In the genomic region with DNA sequence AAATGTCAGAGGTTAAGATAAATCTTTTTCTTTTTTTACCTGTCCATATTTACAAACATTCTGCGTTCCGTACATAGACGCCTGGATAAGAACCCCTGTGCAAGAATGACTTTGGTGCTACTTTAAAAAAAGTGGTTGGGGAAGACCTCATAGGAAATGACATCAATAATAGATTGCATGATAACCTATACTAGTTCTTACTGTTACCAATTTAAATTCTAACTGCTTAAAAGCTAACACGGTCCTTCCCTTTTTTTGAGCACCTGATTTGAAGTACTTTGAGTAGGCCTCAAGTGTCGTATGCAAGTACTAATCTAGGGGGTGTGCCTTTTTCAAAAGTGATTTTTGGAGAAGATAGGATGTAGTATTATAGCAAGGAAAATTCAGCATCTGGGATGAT, we compare ENCODE assay signal across 1 cellular context.
TF ChIP-seq lines count a peak whose summit lies in the region.

No MANE protein-coding gene starts in this region.

TF ChIP-seq in GM12878, 131 proteins besides CTCF, POLR2A, EP300 and RAD21 (continued from another document):
- TF ChIP-seq, protein P1, sequence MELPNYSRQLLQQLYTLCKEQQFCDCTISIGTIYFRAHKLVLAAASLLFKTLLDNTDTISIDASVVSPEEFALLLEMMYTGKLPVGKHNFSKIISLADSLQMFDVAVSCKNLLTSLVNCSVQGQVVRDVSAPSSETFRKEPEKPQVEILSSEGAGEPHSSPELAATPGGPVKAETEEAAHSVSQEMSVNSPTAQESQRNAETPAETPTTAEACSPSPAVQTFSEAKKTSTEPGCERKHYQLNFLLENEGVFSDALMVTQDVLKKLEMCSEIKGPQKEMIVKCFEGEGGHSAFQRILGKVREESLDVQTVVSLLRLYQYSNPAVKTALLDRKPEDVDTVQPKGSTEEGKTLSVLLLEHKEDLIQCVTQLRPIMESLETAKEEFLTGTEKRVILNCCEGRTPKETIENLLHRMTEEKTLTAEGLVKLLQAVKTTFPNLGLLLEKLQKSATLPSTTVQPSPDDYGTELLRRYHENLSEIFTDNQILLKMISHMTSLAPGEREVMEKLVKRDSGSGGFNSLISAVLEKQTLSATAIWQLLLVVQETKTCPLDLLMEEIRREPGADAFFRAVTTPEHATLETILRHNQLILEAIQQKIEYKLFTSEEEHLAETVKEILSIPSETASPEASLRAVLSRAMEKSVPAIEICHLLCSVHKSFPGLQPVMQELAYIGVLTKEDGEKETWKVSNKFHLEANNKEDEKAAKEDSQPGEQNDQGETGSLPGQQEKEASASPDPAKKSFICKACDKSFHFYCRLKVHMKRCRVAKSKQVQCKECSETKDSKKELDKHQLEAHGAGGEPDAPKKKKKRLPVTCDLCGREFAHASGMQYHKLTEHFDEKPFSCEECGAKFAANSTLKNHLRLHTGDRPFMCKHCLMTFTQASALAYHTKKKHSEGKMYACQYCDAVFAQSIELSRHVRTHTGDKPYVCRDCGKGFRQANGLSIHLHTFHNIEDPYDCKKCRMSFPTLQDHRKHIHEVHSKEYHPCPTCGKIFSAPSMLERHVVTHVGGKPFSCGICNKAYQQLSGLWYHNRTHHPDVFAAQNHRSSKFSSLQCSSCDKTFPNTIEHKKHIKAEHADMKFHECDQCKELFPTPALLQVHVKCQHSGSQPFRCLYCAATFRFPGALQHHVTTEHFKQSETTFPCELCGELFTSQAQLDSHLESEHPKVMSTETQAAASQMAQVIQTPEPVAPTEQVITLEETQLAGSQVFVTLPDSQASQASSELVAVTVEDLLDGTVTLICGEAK (IDR thresholded peaks at IDR 0.05; ENCODE audit: borderline replicate concordance) = no peak
- TF ChIP-seq, protein P2, sequence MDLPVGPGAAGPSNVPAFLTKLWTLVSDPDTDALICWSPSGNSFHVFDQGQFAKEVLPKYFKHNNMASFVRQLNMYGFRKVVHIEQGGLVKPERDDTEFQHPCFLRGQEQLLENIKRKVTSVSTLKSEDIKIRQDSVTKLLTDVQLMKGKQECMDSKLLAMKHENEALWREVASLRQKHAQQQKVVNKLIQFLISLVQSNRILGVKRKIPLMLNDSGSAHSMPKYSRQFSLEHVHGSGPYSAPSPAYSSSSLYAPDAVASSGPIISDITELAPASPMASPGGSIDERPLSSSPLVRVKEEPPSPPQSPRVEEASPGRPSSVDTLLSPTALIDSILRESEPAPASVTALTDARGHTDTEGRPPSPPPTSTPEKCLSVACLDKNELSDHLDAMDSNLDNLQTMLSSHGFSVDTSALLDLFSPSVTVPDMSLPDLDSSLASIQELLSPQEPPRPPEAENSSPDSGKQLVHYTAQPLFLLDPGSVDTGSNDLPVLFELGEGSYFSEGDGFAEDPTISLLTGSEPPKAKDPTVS (IDR thresholded peaks at IDR 0.05; ENCODE audit: low read depth, low read length) = no peak
- TF ChIP-seq, protein P3, sequence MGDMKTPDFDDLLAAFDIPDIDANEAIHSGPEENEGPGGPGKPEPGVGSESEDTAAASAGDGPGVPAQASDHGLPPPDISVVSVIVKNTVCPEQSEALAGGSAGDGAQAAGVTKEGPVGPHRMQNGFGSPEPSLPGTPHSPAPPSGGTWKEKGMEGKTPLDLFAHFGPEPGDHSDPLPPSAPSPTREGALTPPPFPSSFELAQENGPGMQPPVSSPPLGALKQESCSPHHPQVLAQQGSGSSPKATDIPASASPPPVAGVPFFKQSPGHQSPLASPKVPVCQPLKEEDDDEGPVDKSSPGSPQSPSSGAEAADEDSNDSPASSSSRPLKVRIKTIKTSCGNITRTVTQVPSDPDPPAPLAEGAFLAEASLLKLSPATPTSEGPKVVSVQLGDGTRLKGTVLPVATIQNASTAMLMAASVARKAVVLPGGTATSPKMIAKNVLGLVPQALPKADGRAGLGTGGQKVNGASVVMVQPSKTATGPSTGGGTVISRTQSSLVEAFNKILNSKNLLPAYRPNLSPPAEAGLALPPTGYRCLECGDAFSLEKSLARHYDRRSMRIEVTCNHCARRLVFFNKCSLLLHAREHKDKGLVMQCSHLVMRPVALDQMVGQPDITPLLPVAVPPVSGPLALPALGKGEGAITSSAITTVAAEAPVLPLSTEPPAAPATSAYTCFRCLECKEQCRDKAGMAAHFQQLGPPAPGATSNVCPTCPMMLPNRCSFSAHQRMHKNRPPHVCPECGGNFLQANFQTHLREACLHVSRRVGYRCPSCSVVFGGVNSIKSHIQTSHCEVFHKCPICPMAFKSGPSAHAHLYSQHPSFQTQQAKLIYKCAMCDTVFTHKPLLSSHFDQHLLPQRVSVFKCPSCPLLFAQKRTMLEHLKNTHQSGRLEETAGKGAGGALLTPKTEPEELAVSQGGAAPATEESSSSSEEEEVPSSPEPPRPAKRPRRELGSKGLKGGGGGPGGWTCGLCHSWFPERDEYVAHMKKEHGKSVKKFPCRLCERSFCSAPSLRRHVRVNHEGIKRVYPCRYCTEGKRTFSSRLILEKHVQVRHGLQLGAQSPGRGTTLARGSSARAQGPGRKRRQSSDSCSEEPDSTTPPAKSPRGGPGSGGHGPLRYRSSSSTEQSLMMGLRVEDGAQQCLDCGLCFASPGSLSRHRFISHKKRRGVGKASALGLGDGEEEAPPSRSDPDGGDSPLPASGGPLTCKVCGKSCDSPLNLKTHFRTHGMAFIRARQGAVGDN (IDR thresholded peaks at IDR 0.05) = peak; percentile 66
- no peak for TF ChIP-seq PAX5 (IDR thresholded peaks at IDR 0.05; ENCODE audit: borderline replicate concordance, low read depth, low read length)
- no peak for TF ChIP-seq CBX5 (IDR thresholded peaks at IDR 0.05; ENCODE audit: low read depth)
- TF ChIP-seq HCFC1 (IDR thresholded peaks at IDR 0.05; ENCODE audit: low read length) = no peak
- TF ChIP-seq, protein P4, sequence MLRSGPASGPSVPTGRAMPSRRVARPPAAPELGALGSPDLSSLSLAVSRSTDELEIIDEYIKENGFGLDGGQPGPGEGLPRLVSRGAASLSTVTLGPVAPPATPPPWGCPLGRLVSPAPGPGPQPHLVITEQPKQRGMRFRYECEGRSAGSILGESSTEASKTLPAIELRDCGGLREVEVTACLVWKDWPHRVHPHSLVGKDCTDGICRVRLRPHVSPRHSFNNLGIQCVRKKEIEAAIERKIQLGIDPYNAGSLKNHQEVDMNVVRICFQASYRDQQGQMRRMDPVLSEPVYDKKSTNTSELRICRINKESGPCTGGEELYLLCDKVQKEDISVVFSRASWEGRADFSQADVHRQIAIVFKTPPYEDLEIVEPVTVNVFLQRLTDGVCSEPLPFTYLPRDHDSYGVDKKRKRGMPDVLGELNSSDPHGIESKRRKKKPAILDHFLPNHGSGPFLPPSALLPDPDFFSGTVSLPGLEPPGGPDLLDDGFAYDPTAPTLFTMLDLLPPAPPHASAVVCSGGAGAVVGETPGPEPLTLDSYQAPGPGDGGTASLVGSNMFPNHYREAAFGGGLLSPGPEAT (IDR thresholded peaks at IDR 0.05; ENCODE audit: low read depth) = no peak
- 0 out of 2 replicates have a peak, but pooled peaks have one; percentile 9 for TF ChIP-seq BMI1 (IDR thresholded peaks at IDR 0.05; ENCODE audit: borderline replicate concordance)
- 0 out of 2 replicates have a peak, but pooled peaks have one; percentile 28 for TF ChIP-seq ZNF217 (IDR thresholded peaks at IDR 0.05)
- TF ChIP-seq, protein P5, sequence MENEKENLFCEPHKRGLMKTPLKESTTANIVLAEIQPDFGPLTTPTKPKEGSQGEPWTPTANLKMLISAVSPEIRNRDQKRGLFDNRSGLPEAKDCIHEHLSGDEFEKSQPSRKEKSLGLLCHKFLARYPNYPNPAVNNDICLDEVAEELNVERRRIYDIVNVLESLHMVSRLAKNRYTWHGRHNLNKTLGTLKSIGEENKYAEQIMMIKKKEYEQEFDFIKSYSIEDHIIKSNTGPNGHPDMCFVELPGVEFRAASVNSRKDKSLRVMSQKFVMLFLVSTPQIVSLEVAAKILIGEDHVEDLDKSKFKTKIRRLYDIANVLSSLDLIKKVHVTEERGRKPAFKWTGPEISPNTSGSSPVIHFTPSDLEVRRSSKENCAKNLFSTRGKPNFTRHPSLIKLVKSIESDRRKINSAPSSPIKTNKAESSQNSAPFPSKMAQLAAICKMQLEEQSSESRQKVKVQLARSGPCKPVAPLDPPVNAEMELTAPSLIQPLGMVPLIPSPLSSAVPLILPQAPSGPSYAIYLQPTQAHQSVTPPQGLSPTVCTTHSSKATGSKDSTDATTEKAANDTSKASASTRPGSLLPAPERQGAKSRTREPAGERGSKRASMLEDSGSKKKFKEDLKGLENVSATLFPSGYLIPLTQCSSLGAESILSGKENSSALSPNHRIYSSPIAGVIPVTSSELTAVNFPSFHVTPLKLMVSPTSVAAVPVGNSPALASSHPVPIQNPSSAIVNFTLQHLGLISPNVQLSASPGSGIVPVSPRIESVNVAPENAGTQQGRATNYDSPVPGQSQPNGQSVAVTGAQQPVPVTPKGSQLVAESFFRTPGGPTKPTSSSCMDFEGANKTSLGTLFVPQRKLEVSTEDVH (IDR thresholded peaks at IDR 0.05; ENCODE audit: low read depth, partially characterized antibody) = no peak
- TF ChIP-seq, protein P6, sequence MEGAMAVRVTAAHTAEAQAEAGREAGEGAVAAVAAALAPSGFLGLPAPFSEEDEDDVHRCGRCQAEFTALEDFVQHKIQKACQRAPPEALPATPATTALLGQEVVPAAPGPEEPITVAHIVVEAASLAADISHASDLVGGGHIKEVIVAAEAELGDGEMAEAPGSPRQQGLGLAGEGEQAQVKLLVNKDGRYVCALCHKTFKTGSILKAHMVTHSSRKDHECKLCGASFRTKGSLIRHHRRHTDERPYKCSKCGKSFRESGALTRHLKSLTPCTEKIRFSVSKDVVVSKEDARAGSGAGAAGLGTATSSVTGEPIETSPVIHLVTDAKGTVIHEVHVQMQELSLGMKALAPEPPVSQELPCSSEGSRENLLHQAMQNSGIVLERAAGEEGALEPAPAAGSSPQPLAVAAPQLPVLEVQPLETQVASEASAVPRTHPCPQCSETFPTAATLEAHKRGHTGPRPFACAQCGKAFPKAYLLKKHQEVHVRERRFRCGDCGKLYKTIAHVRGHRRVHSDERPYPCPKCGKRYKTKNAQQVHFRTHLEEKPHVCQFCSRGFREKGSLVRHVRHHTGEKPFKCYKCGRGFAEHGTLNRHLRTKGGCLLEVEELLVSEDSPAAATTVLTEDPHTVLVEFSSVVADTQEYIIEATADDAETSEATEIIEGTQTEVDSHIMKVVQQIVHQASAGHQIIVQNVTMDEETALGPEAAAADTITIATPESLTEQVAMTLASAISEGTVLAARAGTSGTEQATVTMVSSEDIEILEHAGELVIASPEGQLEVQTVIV (IDR thresholded peaks at IDR 0.05; ENCODE audit: borderline replicate concordance, partially characterized antibody) = no peak
